ENCODE assay signal across 7 cellular contexts in genomic region chr15:95291878-95292472, GRCh38.
A peak's percentile ranks its signal among the peaks of the same experiment; 100 is the strongest.
DNase-seq lines count a peak whose midpoint lies in the region; ATAC-seq and TF ChIP-seq lines count a peak whose summit lies in the region.

No MANE protein-coding gene starts in this region.

- no peak overlapping the region for H3K4me3 Mint-ChIP-seq in stimulated activated memory B cell treated with anti-CD40 and anti-IgM and Interleukin-4, amounts not matched to agents 10 μg/mL and 1 μg/mL and 100 μg/mL, for 72 hours

- WGBS in gastroesophageal sphincter (ENCODE audit: low coverage in 1 of 2), 2 donors, result 74 to 81% methylated on average over 3 of the region's 3 CpGs
- 46 to 60% (median 53%) methylated on average over 3 of the region's 3 CpGs for WGBS in spleen, 5 donors

- H3K36me3 ChIP-seq in gastroesophageal sphincter (no peaks in the 10 kb centered on the region), spleen (no peaks in the 10 kb centered on the region)

- H3K9me3 ChIP-seq in gastroesophageal sphincter, result no peaks in the 10 kb centered on the region
- H3K9me3 ChIP-seq in spleen, result no peaks in the 10 kb centered on the region

- no peaks in the 10 kb centered on the region for H3K4me1 Mint-ChIP-seq in stimulated activated memory B cell treated with anti-CD40 and anti-IgM and Interleukin-4, amounts not matched to agents 10 μg/mL and 1 μg/mL and 100 μg/mL, for 72 hours

- no peak overlapping the region for H3K4me3 ChIP-seq in gastroesophageal sphincter
- H3K4me3 ChIP-seq in spleen, result no peak overlapping the region

- peaks cover 0 to 15% (median 0%) of the 10 kb centered on the region in 3 donors for H3K4me1 ChIP-seq in gastroesophageal sphincter
- peaks cover 4 to 21% (median 11%) of the 10 kb centered on the region in 6 donors for H3K4me1 ChIP-seq in spleen

- no peak for TF ChIP-seq POLR2A in gastroesophageal sphincter (IDR thresholded peaks at IDR 0.05)
- no peak for TF ChIP-seq POLR2A in spleen (IDR thresholded peaks at IDR 0.05)

- DNase-seq in GM10248 (ENCODE audit: extremely low spot score) (peak; percentile 31), RKO (ENCODE audit: low spot score) (peak; percentile 55), spleen (no peak), COLO668 (lab: John Stamatoyannopoulos, UW; ENCODE audit: unreplicated experiment) (no peak)

- CTCF ChIA-PET in GM10248 (lab: Yijun Ruan, JAX), result interaction anchor here (0.9 to 3.7 kb wide), 8 partner anchors 12 to 709 kb away, joined by 3 to 24 read pairs (median 6); no protein-coding TSS in a partner anchor

- H3K27ac ChIP-seq in gastroesophageal sphincter (no peak overlapping the region), spleen (peak overlapping the region in 2 of 8 donors; percentile 29 to 74)

- H3K27me3 ChIP-seq in gastroesophageal sphincter (no peaks in the 10 kb centered on the region), spleen (replicated peaks in 1 of 7) (peaks cover 0 to 28% (median 0%) of the 10 kb centered on the region in 7 donors)

- peak; percentile 57 for ATAC-seq in HG02678 (IDR thresholded peaks at IDR 0.05; ENCODE audit: unreplicated experiment)
- no peak for ATAC-seq in gastroesophageal sphincter
- no peak for ATAC-seq in stimulated activated memory B cell treated with anti-CD40 and anti-IgM and Interleukin-4, amounts not matched to agents 10 μg/mL and 1 μg/mL and 100 μg/mL, for 72 hours

- POLR2A ChIA-PET in GM10248 (lab: Yijun Ruan, JAX), result no interaction called here

- TF ChIP-seq EP300 in gastroesophageal sphincter (IDR thresholded peaks at IDR 0.05), result no peak

- TF ChIP-seq CTCF in GM10248 (IDR thresholded peaks at IDR 0.05; ENCODE audit: control extremely low read depth, extremely low read depth, low read depth, missing control alignments), result peak; percentile 52
- TF ChIP-seq CTCF in gastroesophageal sphincter (IDR thresholded peaks at IDR 0.05), result peak; percentile 53 to 67 (median 63)
- peak in 9 of 11 experiments; percentile 14 to 68 (median 52) for TF ChIP-seq CTCF in spleen (IDR thresholded peaks at IDR 0.05 in 8 of 11, conservative IDR thresholded peaks at IDR 0.05 in 3 of 11)

- H3K27ac Mint-ChIP-seq in stimulated activated memory B cell treated with anti-CD40 and anti-IgM and Interleukin-4, amounts not matched to agents 10 μg/mL and 1 μg/mL and 100 μg/mL, for 72 hours, result no peak overlapping the region

- H3K9me3 Mint-ChIP-seq in stimulated activated memory B cell treated with anti-CD40 and anti-IgM and Interleukin-4, amounts not matched to agents 10 μg/mL and 1 μg/mL and 100 μg/mL, for 72 hours, result no peaks in the 10 kb centered on the region

- intact Hi-C loops in spleen (cut with DNase I; ENCODE audit: low total_unique reads), result no loop called here

- H3K36me3 Mint-ChIP-seq in stimulated activated memory B cell treated with anti-CD40 and anti-IgM and Interleukin-4, amounts not matched to agents 10 μg/mL and 1 μg/mL and 100 μg/mL, for 72 hours, result no peaks in the 10 kb centered on the region

- H3K27me3 Mint-ChIP-seq in stimulated activated memory B cell treated with anti-CD40 and anti-IgM and Interleukin-4, amounts not matched to agents 10 μg/mL and 1 μg/mL and 100 μg/mL, for 72 hours, result peaks cover 12% of the 10 kb centered on the region

Comparison
In these comparisons a context has a peak if more than half of its experiments do, and no peak if none do; other contexts are left out.
1. DNase-seq: peak in GM10248 (single experiment) and RKO (single experiment); none in spleen (single experiment) and COLO668 (single experiment).
2. Peak in every context shown above with its lines, with median percentiles within 50 percentile points of each other: CTCF ChIP-seq.